In genomic region chr4:164536829-164537228, GRCh38 we compare ENCODE assay signal across 1 cellular context.
TF ChIP-seq lines count a peak whose summit lies in the region.

No MANE protein-coding gene starts in this region.

TF ChIP-seq in WTC11, 78 proteins besides CTCF, POLR2A, EP300 and RAD21 (continued from another document):
- no peak for TF ChIP-seq AFF4 (CRISPR knock-in tag; IDR thresholded peaks at IDR 0.05; ENCODE audit: borderline replicate concordance)
- TF ChIP-seq CREB1 (CRISPR knock-in tag; IDR thresholded peaks at IDR 0.05), result no peak
- TF ChIP-seq HMGXB4 (CRISPR knock-in tag; IDR thresholded peaks at IDR 0.05), result no peak
- no peak for TF ChIP-seq SMAD4 (CRISPR knock-in tag; IDR thresholded peaks at IDR 0.05)
